24 cellular contexts compared by ENCODE assay signal in genomic region chr17:55279788-55280579, GRCh38. TPM values are rescaled to one million over a fixed set of nuclear protein-coding genes. Genes with fewer than 3 reads are reported as not detected.
"Had no signal": no experiment of that assay in that cellular context is flagged by ENCODE, and none has a peak within 500 bp of the region (broad histone marks: within the 10 kb centered on the region; RNA-seq: fewer than 3 reads in every experiment).

No MANE protein-coding gene starts in this region.

- DNase-seq: activated CD4-positive, alpha-beta T cell treated with anti-CD3 and anti-CD28 coated beads for 36 hours; activated CD4-positive, CD25-positive, alpha-beta regulatory T cell; activated naive CD4-positive, alpha-beta T cell; activated T-cell treated with anti-CD3 and anti-CD28 coated beads for 4 hours; activated T-cell treated with anti-CD3 and anti-CD28 coated beads, Interleukin-2, amount 50 U/mL, for 72 hours; body of pancreas; cerebellar nuclear complex; cortex of kidney; foreskin keratinocyte; kidney glomerular epithelial cell; stimulated activated CD4-positive, alpha-beta T cell treated with anti-CD3 and anti-CD28 coated beads, Interleukin-15, amount 100 ng/mL, for 24 hours; stimulated activated CD4-positive, alpha-beta T cell treated with anti-CD3 and anti-CD28 coated beads, Interleukin-2, amount 100 ng/mL, for 24 hours; stimulated activated naive B cell treated with anti-CD40 and anti-IgM and Interleukin-4, amounts not matched to agents 10 μg/mL and 1 μg/mL and 100 μg/mL, for 72 hours; stomach; T-helper 1 cell; transverse colon had no signal

- ATAC-seq: activated CD4-positive, alpha-beta T cell treated with anti-CD3 and anti-CD28 coated beads for 36 hours; activated naive CD4-positive, alpha-beta T cell treated with anti-CD3 and anti-CD28 coated beads, Interleukin-2, amount 50 U/mL, for 72 hours; activated T-cell treated with anti-CD3 and anti-CD28 coated beads, Interleukin-2, amount 50 U/mL, for 72 hours; body of pancreas; foreskin keratinocyte; left lobe of liver; stimulated activated naive B cell treated with anti-CD40 and anti-IgM and Interleukin-4, amounts not matched to agents 10 μg/mL and 1 μg/mL and 100 μg/mL, for 72 hours had no signal

- H3K9me3 ChIP-seq: body of pancreas, neutrophil, stomach, suprapubic skin, transverse colon had no signal

- H3K27ac ChIP-seq: cardiac muscle cell, foreskin keratinocyte, neutrophil, suprapubic skin had no signal

- H3K36me3 ChIP-seq: cardiac muscle cell, neutrophil, stomach, suprapubic skin, transverse colon had no signal

- H3K4me3 ChIP-seq: body of pancreas, cardiac muscle cell, stomach, suprapubic skin, transverse colon had no signal

- H3K27me3 ChIP-seq: body of pancreas, cardiac muscle cell, foreskin keratinocyte, stomach, suprapubic skin, transverse colon had no signal

RNA-seq across cellular contexts. Expression of gene HLF, which starts 15.2 kb away (rescaled TPM):
- total RNA-seq: endothelial cell of umbilical vein, glomerular endothelial cell, lung microvascular endothelial cell had no signal
- polyA plus RNA-seq: endothelial cell of umbilical vein, foreskin keratinocyte had no signal
